12 cellular contexts compared by ENCODE assay signal in the genomic region with DNA sequence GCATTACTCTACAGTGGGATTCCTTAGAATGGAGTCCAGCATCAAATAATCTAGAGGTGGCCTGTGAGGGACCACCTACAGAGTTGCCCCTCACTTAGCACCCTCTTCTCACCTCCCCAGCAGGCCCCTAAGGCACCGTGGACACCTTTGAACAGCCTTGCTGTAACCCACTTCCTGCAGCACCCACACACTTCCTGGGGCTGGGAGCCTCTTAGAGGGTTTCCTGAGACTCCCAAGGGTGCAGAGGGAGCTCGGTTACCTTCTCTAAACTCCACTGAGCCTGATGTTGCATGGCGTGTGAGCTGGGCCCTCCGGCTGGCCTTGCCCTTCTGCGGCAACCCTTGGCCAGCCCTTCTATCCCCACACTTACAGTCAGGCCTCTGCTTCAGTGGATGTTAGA. TPM values are rescaled to one million over a fixed set of nuclear protein-coding genes. Genes with fewer than 3 reads are reported as not detected.
DNase-seq lines count a peak whose midpoint lies in the region; ATAC-seq and TF ChIP-seq lines count a peak whose summit lies in the region.
"Had no signal": no experiment of that assay in that cellular context is flagged by ENCODE, and none has a peak within 500 bp of the region (broad histone marks: within the 10 kb centered on the region; RNA-seq: fewer than 3 reads in every experiment).

No MANE protein-coding gene starts in this region.

- intact Hi-C loops in dorsolateral prefrontal cortex (cut with DNase I) = no loop called here

- peaks cover 9 to 38% of the 10 kb centered on the region in 2 donors for H3K36me3 Mint-ChIP-seq in activated naive CD4-positive, alpha-beta T cell treated with anti-CD3 and anti-CD28 coated beads, Interleukin-2, amount 50 U/mL, for 72 hours

- POLR2A ChIA-PET in RWPE1 (lab: Yijun Ruan, JAX; ENCODE audit: low non-redundant PET) = no interaction called here

- H3K9me3 Mint-ChIP-seq in activated naive CD4-positive, alpha-beta T cell treated with anti-CD3 and anti-CD28 coated beads, Interleukin-2, amount 50 U/mL, for 72 hours = peaks cover 0 to 8% of the 10 kb centered on the region in 2 donors

- ATAC-seq in activated naive CD4-positive, alpha-beta T cell treated with anti-CD3 and anti-CD28 coated beads, Interleukin-2, amount 50 U/mL, for 72 hours = peak; percentile 36 to 50
- no peak for ATAC-seq in HG03139 (IDR thresholded peaks at IDR 0.05; ENCODE audit: unreplicated experiment)
- ATAC-seq: K562 had no signal

- no peak overlapping the region for H3K4me3 ChIP-seq in dorsolateral prefrontal cortex
- H3K4me3 ChIP-seq: colonic mucosa, K562 had no signal

- H3K27ac ChIP-seq in RWPE1 (no peak overlapping the region), dorsolateral prefrontal cortex (no peak overlapping the region)
- H3K27ac ChIP-seq: colonic mucosa had no signal

- TF ChIP-seq CTCF in GM10266 (IDR thresholded peaks at IDR 0.05; ENCODE audit: control insufficient read depth, insufficient read depth, low read depth, missing control alignments) (no peak), RWPE1 (conservative IDR thresholded peaks at IDR 0.05; ENCODE audit: low read depth) (no peak), dorsolateral prefrontal cortex (IDR thresholded peaks at IDR 0.05 in 54 of 56, conservative IDR thresholded peaks at IDR 0.05 in 2 of 56; ENCODE audit: low read depth in 1 of 56, partially characterized antibody in 56 of 56) (no peak)

- peak overlapping the region; percentile 73 to 96 for H3K27ac Mint-ChIP-seq in activated naive CD4-positive, alpha-beta T cell treated with anti-CD3 and anti-CD28 coated beads, Interleukin-2, amount 50 U/mL, for 72 hours

- no peaks in the 10 kb centered on the region for H3K27me3 ChIP-seq in dorsolateral prefrontal cortex
- H3K27me3 ChIP-seq: colonic mucosa had no signal

- DNase-seq in GM10266 (ENCODE audit: extremely low spot score) (peak; percentile 41), T-helper 9 cell (peak; percentile 39), RWPE1 (ENCODE audit: low spot score) (no peak), dorsolateral prefrontal cortex (no peak), A172 (ENCODE audit: low spot score) (no peak)
- peak in 1 of 2 donors; percentile 70 for DNase-seq in activated naive CD4-positive, alpha-beta T cell treated with anti-CD3 and anti-CD28 coated beads, Interleukin-2, amount 50 U/mL, for 72 hours (ENCODE audit: low spot score in 2 of 2)
- peak; percentile 45 to 50 for DNase-seq in stimulated activated CD4-positive, alpha-beta T cell treated with anti-CD3 and anti-CD28 coated beads, Interleukin-4, amount 100 ng/mL, for 48 hours (ENCODE audit: low read depth in 2 of 2)
- DNase-seq: Calu3, colonic mucosa, NCI-H526 had no signal

- CTCF ChIA-PET in RWPE1 (lab: Yijun Ruan, JAX) = no interaction called here

RNA-seq across cellular contexts. Expression of a gene that starts 7.3 kb away (rescaled TPM):
- 10 to 100 TPM; 46.9 to 67.8 TPM for total RNA-seq in activated naive CD4-positive, alpha-beta T cell treated with anti-CD3 and anti-CD28 coated beads, Interleukin-2, amount 50 U/mL, for 72 hours
- 1 to 10 TPM in 10 of 120 experiments, under 1 TPM in 29, not detected in 81; 0.32 to 2.1 (median 0.69) TPM for total RNA-seq in dorsolateral prefrontal cortex
- total RNA-seq in A172 (2014; rRNA removed; shearing (Covaris generic)) = not detected in 2 replicates
- total RNA-seq: Calu3, K562 had no signal

RNA-seq across cellular contexts. Expression of a gene that starts 45.1 kb away (rescaled TPM):
- total RNA-seq in activated naive CD4-positive, alpha-beta T cell treated with anti-CD3 and anti-CD28 coated beads, Interleukin-2, amount 50 U/mL, for 72 hours = 1 to 10 TPM in 1 of 2 donors, under 1 TPM in 1; 0.99 to 1.9 TPM
- total RNA-seq in dorsolateral prefrontal cortex = 10 to 100 TPM in 70 of 120 experiments, 1 to 10 TPM in 23, under 1 TPM in 21, not detected in 6; 0.30 to 80.1 (median 26.2) TPM
- 0.55 and 0.74 TPM in 2 replicates for total RNA-seq in A172 (2014; rRNA removed; shearing (Covaris generic))
- total RNA-seq: K562 had no signal

Comparison
In these comparisons a context has a peak if more than half of its experiments do, and no peak if none do; other contexts are left out.
1. DNase-seq: peak in GM10266 (single experiment), T-helper 9 cell (single experiment) and stimulated activated CD4-positive, alpha-beta T cell treated with anti-CD3 and anti-CD28 coated beads, Interleukin-4, amount 100 ng/mL, for 48 hours (2 of 2); none in RWPE1 (single experiment), dorsolateral prefrontal cortex (0 of 10) and A172 (single experiment).
2. RNA of a gene that starts 7.3 kb away (total RNA-seq): 46.9 to 67.8 TPM in activated naive CD4-positive, alpha-beta T cell treated with anti-CD3 and anti-CD28 coated beads, Interleukin-2, amount 50 U/mL, for 72 hours; 0.32 to 2.1 TPM in dorsolateral prefrontal cortex and not detected in A172; every median in the first group is over 10 times any median in the second.